ENCODE assay signal across 26 cellular contexts in genomic region chr4:3158841-3159240, GRCh38.
"Had no signal": no experiment of that assay in that cellular context is flagged by ENCODE, and none has a peak within 500 bp of the region (broad histone marks: within the 10 kb centered on the region; RNA-seq: fewer than 3 reads in every experiment).

No MANE protein-coding gene starts in this region.

- H3K27ac Mint-ChIP-seq: mesothelial cell of epicardium; stimulated activated memory B cell treated with anti-CD40 and anti-IgM and Interleukin-4, amounts not matched to agents 10 μg/mL and 1 μg/mL and 100 μg/mL, for 72 hours; stimulated activated naive CD8-positive, alpha-beta T cell treated with anti-CD3 and anti-CD28 coated beads, Interleukin-15, Interleukin-2, amounts not matched to agents 100 ng/mL and 50 ng/mL, for 24 hours had no signal

- H3K27me3 Mint-ChIP-seq: effector memory CD8-positive, alpha-beta T cell; naive B cell; stimulated activated memory B cell treated with anti-CD40 and anti-IgM and Interleukin-4, amounts not matched to agents 10 μg/mL and 1 μg/mL and 100 μg/mL, for 72 hours; stimulated activated naive CD8-positive, alpha-beta T cell treated with anti-CD3 and anti-CD28 coated beads, Interleukin-15, Interleukin-2, amounts not matched to agents 100 ng/mL and 50 ng/mL, for 24 hours had no signal

- H3K9me3 Mint-ChIP-seq: effector memory CD8-positive, alpha-beta T cell had no signal

- DNase-seq: dermis blood vessel endothelial cell; effector memory CD8-positive, alpha-beta T cell; erythroblast; kidney; mesenchymal stem cell; mucosa of descending colon; naive B cell; pancreas; stimulated activated CD4-positive, alpha-beta T cell treated with anti-CD3 and anti-CD28 coated beads, Interleukin-12 subunit alpha, Interleukin-12 subunit beta, amount 100 ng/mL, for 4 hours; stimulated activated CD4-positive, alpha-beta T cell treated with anti-CD3 and anti-CD28 coated beads, Interleukin-2, amount 100 ng/mL, for 24 hours; stimulated activated CD4-positive, alpha-beta T cell treated with anti-CD3 and anti-CD28 coated beads, Interleukin-4, amount 100 ng/mL, for 4 hours; transverse colon; upper lobe of right lung; uterus had no signal

- H3K4me3 ChIP-seq: coronary artery, lung, mucosa of descending colon, pancreas, prostate gland, right atrium auricular region, smooth muscle cell, thoracic aorta, transverse colon, upper lobe of right lung, uterus had no signal

- H3K36me3 ChIP-seq: uterus had no signal

- H3K9me3 ChIP-seq: neutrophil, pancreas, prostate gland, upper lobe of right lung, uterus had no signal

- H3K27me3 ChIP-seq: neutrophil, pancreas, right atrium auricular region, transverse colon, upper lobe of right lung, uterus had no signal

- ATAC-seq: effector memory CD8-positive, alpha-beta T cell; left lobe of liver; mucosa of descending colon; pancreas; sciatic nerve; stimulated activated memory B cell treated with anti-CD40 and anti-IgM and Interleukin-4, amounts not matched to agents 10 μg/mL and 1 μg/mL and 100 μg/mL, for 72 hours; upper lobe of right lung had no signal

- H3K4me1 ChIP-seq: pancreas, prostate gland, right atrium auricular region, transverse colon, upper lobe of right lung, uterus had no signal

- H3K4me1 Mint-ChIP-seq: mesothelial cell of epicardium had no signal

- H3K27ac ChIP-seq: coronary artery, neutrophil, pancreas, prostate gland, right atrium auricular region, thoracic aorta, transverse colon, upper lobe of right lung, uterus had no signal

- H3K4me3 Mint-ChIP-seq: effector memory CD8-positive, alpha-beta T cell; mesothelial cell of epicardium; naive B cell; stimulated activated memory B cell treated with anti-CD40 and anti-IgM and Interleukin-4, amounts not matched to agents 10 μg/mL and 1 μg/mL and 100 μg/mL, for 72 hours; stimulated activated naive CD8-positive, alpha-beta T cell treated with anti-CD3 and anti-CD28 coated beads, Interleukin-15, Interleukin-2, amounts not matched to agents 100 ng/mL and 50 ng/mL, for 24 hours had no signal
